ENCODE assay signal across 14 cellular contexts in genomic region chr7:47807756-47808155, GRCh38.
DNase-seq lines count a peak whose midpoint lies in the region; ATAC-seq and TF ChIP-seq lines count a peak whose summit lies in the region.
"Had no signal": no experiment of that assay in that cellular context is flagged by ENCODE, and none has a peak within 500 bp of the region (broad histone marks: within the 10 kb centered on the region; RNA-seq: fewer than 3 reads in every experiment).

No MANE protein-coding gene starts in this region.

- H3K36me3 ChIP-seq in BLaER1 (no peaks in the 10 kb centered on the region), OCI-LY3 (replicated peaks; ENCODE audit: low read depth, low read length) (no peaks in the 10 kb centered on the region)

- H3K4me1 ChIP-seq in BLaER1: peaks cover 19% of the 10 kb centered on the region
- peaks cover 8% of the 10 kb centered on the region for H3K4me1 ChIP-seq in OCI-LY3 (ENCODE audit: low read length)

- no peak overlapping the region for H3K27ac ChIP-seq in BLaER1
- no peak overlapping the region for H3K27ac ChIP-seq in OCI-LY3 (ENCODE audit: low read length)
- H3K27ac ChIP-seq: C4-2B, SK-N-MC had no signal

- H3K4me2 ChIP-seq in BLaER1 (peak overlapping the region; percentile 42), OCI-LY3 (ENCODE audit: low read length) (peak overlapping the region; percentile 25)

- DNase-seq in iPS-NIHi11 (ENCODE audit: low spot score) (peak; percentile 40), left lobe of liver (ENCODE audit: low spot score) (no peak), AG20443 (ENCODE audit: low spot score) (no peak)
- DNase-seq in activated T-cell treated with anti-CD3 and anti-CD28 coated beads, Interleukin-2, amount 50 U/mL, for 48 hours: no peak
- DNase-seq: activated CD4-positive, alpha-beta T cell treated with anti-CD3 and anti-CD28 coated beads, Interleukin-2, amount 10 ng/mL, durations not matched to agents 7 days and 5 days; NCI-H1092; NCI-H510A treated with DMSO at 0.1 percent for 48 hours; stimulated activated CD4-positive, alpha-beta T cell treated with anti-CD3 and anti-CD28 coated beads, Interleukin-12 subunit alpha, Interleukin-12 subunit beta, amount 100 ng/mL, for 4 hours had no signal

- no peak overlapping the region for H3K4me3 ChIP-seq in BLaER1
- no peak overlapping the region for H3K4me3 ChIP-seq in OCI-LY3 (ENCODE audit: low read length)
- H3K4me3 ChIP-seq: SK-N-MC had no signal

- H3K79me2 ChIP-seq in OCI-LY3 (ENCODE audit: low read length): no peaks in the 10 kb centered on the region

- H4K20me1 ChIP-seq in BLaER1: no peaks in the 10 kb centered on the region
- H4K20me1 ChIP-seq in OCI-LY3 (ENCODE audit: insufficient read depth, low read length): no peaks in the 10 kb centered on the region

- H3K9me3 ChIP-seq in BLaER1 (no peaks in the 10 kb centered on the region), OCI-LY3 (ENCODE audit: insufficient read depth, low read length) (no peaks in the 10 kb centered on the region)

- TF ChIP-seq CTCF in OCI-LY3 (IDR thresholded peaks at IDR 0.05; ENCODE audit: low read depth, low read length): peak; percentile 50

- no peaks in the 10 kb centered on the region for H3K27me3 ChIP-seq in BLaER1
- no peaks in the 10 kb centered on the region for H3K27me3 ChIP-seq in OCI-LY3 (ENCODE audit: low read depth, low read length)

- no peak overlapping the region for H3K9ac ChIP-seq in BLaER1
- H3K9ac ChIP-seq in OCI-LY3 (ENCODE audit: low read length): no peak overlapping the region

- ATAC-seq in GM19351 (IDR thresholded peaks at IDR 0.05; ENCODE audit: unreplicated experiment): peak; percentile 68
- ATAC-seq in left lobe of liver: no peak
- ATAC-seq in GM21447 (IDR thresholded peaks at IDR 0.05; ENCODE audit: unreplicated experiment): no peak

- peak overlapping the region; percentile 51 for H2AFZ ChIP-seq in OCI-LY3 (ENCODE audit: low read depth, low read length)
